In genomic region chr5:138664276-138664943, GRCh38 we compare ENCODE assay signal across 1 cellular context.
TF ChIP-seq lines count a peak whose summit lies in the region.

No MANE protein-coding gene starts in this region.

TF ChIP-seq in HepG2, 621 proteins besides CTCF, POLR2A, EP300 and RAD21 (continued from another document):
- TF ChIP-seq ZBTB39 (CRISPR knock-in tag; IDR thresholded peaks at IDR 0.05) (no peak), GMEB2 (CRISPR knock-in tag; IDR thresholded peaks at IDR 0.05; ENCODE audit: low read depth) (no peak), RBFOX2 (IDR thresholded peaks at IDR 0.05; ENCODE audit: low read depth, low read length) (no peak), TBP (CRISPR knock-in tag; IDR thresholded peaks at IDR 0.05) (no peak), NCOA1 (CRISPR knock-in tag; IDR thresholded peaks at IDR 0.05) (no peak)
